ENCODE assay signal across 23 cellular contexts in the genomic region with DNA sequence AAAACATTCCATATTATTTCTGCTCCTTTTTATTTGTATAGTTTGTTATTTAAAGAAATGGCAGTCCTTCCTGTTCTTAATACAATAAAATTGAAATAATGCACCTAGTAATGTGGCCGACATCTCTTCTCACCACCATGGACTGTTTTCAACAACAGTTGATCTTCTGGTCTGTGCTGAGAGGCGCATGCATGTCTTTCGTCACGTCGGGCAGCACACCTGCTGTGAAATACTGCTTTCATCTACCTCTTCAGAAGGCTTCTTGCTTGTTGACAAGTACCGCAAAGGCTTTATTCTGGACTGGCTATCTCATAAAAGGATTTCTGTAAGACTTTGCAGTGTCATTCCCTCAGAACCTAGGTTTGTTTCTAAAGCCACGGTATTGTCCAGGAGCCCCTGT. TPM values are rescaled to one million over a fixed set of nuclear protein-coding genes. Genes with fewer than 3 reads are reported as not detected.
"Had no signal": no experiment of that assay in that cellular context is flagged by ENCODE, and none has a peak within 500 bp of the region (broad histone marks: within the 10 kb centered on the region; RNA-seq: fewer than 3 reads in every experiment).

No MANE protein-coding gene starts in this region.

- H3K9me3 ChIP-seq: lower lobe of right lung, neutrophil, pancreas, right lobe of liver, stomach, upper lobe of left lung had no signal

- H3K27me3 ChIP-seq: dorsolateral prefrontal cortex, neutrophil, pancreas, right lobe of liver, upper lobe of left lung had no signal

- DNase-seq: activated CD4-positive, alpha-beta T cell treated with anti-CD3 and anti-CD28 coated beads, Interleukin-2, amount 50 U/mL, for 1 hour; activated CD8-positive, alpha-beta memory T cell treated with anti-CD3 and anti-CD28 coated beads, Interleukin-2, amount 50 U/mL, for 4 hours; activated gamma-delta T cell; activated T-cell treated with anti-CD3 and anti-CD28 coated beads, Interleukin-2, amount 50 U/mL, for 48 hours; amniotic stem cell; dorsolateral prefrontal cortex; foreskin fibroblast; hippocampal formation; left colon; lower lobe of right lung; naive thymus-derived CD8-positive, alpha-beta T cell; pancreas; right lobe of liver; small intestine; stimulated activated CD4-positive, alpha-beta T cell treated with anti-CD3 and anti-CD28 coated beads, Interleukin-15, amount 100 ng/mL, for 24 hours; stimulated activated CD4-positive, alpha-beta T cell treated with anti-CD3 and anti-CD28 coated beads, Interleukin-4, amount 100 ng/mL, for 24 hours; stomach; T-helper 9 cell; upper lobe of left lung had no signal

- FAIRE-seq: islet of Langerhans, pancreas had no signal

- H3K27ac ChIP-seq: dorsolateral prefrontal cortex, epithelial cell of prostate, lower lobe of right lung, neutrophil, pancreas, right lobe of liver, stomach, upper lobe of left lung had no signal

- H3K4me3 ChIP-seq: dorsolateral prefrontal cortex, lower lobe of right lung, pancreas, right lobe of liver, stomach, upper lobe of left lung had no signal

- H3K4me1 ChIP-seq: lower lobe of right lung, pancreas, right lobe of liver, stomach, upper lobe of left lung had no signal

- ATAC-seq: lower lobe of right lung; naive thymus-derived CD8-positive, alpha-beta T cell; pancreas; right lobe of liver; stimulated activated effector memory CD8-positive, alpha-beta T cell treated with anti-CD3 and anti-CD28 coated beads, Interleukin-12 subunit alpha, Interleukin-12 subunit beta, amount 100 ng/mL, for 72 hours had no signal

- H3K36me3 ChIP-seq: right lobe of liver had no signal

RNA-seq across cellular contexts. Expression of a gene that starts 13.9 kb away (rescaled TPM):
- total RNA-seq: lower lobe of right lung had no signal
